11 cellular contexts compared by ENCODE assay signal in the genomic region with DNA sequence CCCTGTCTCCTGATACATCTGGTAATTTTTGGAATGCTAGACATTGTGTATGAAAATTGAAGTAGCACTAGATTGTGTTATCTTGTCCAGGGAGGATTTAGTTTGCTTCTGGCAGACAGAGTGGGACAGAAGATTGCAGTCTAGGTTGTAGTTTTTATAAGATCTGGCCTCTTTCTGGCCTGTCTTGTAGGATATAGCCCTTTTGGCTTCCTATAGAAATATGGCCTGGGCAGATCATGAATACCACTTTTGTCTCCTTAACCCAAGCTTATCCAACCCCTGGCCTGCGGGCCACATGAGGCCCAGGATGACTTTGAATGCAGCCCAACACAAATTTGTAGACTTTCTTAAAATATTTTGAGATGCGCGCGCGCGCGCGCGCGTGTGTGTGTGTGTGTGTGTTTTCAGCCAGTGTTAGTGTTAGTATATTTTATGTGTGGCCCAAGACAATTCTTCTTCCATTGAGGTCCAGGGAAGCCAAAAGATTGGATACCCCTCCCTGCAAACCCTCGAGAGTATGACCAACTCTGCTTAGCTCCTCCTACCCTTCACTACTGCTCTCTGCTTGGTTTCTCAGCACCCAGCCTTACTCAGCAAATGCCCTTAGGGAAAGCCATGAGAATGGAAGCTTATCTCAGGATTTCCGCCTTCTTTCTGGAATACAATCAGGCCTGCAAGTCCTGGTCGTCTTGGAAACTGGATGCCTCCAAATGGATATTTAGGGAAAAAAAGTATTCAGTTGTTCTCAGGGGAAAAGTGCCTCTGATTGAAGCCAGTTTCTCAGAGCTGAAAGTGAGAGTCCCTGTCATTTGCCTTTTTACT. TPM values are rescaled to one million over a fixed set of nuclear protein-coding genes. Genes with fewer than 3 reads are reported as not detected.
DNase-seq lines count a peak whose midpoint lies in the region; ATAC-seq and TF ChIP-seq lines count a peak whose summit lies in the region.
"Had no signal": no experiment of that assay in that cellular context is flagged by ENCODE, and none has a peak within 500 bp of the region (broad histone marks: within the 10 kb centered on the region; RNA-seq: fewer than 3 reads in every experiment).

No MANE protein-coding gene starts in this region.

- H3K4me3 Mint-ChIP-seq in T-helper 1 cell treated with Interleukin-12 subunit alpha and Interleukin-12 subunit beta and Interleukin-4 antibody, amounts not matched to agents 30 μg/mL and 1 μg/mL, for 36 hours = no peak overlapping the region
- H3K4me3 Mint-ChIP-seq: dendritic cell treated with granulocyte-macrophage colony-stimulating factor and Interleukin-4, amounts not matched to agents 40 ng/mL and 50 ng/mL, for 4 days had no signal

- POLR2A ChIA-PET in SK-N-SH (lab: Yijun Ruan, JAX) = no interaction called here

- H3K36me3 Mint-ChIP-seq in T-helper 1 cell treated with Interleukin-12 subunit alpha and Interleukin-12 subunit beta and Interleukin-4 antibody, amounts not matched to agents 30 μg/mL and 1 μg/mL, for 36 hours (ENCODE audit: low read depth) = peaks cover 19% of the 10 kb centered on the region

- peak; percentile 53 for ATAC-seq in thoracic aorta (ENCODE audit: insufficient number of reproducible peaks, low FRiP score, low read depth)
- no peak for ATAC-seq in HG02970 (IDR thresholded peaks at IDR 0.05; ENCODE audit: low FRiP score, unreplicated experiment)
- ATAC-seq: pancreas had no signal

- 73% methylated on average over 10 of the region's 13 CpGs for WGBS in SK-N-SH (ENCODE audit: low lambda C conversion rate)
- WGBS in transverse colon (ENCODE audit: low coverage in 1 of 2), 2 donors = 74 to 82% methylated on average over 11 to 13 of the region's 13 CpGs

- CTCF ChIA-PET in SK-N-SH (lab: Yijun Ruan, JAX) = no interaction called here

- H3K27ac Mint-ChIP-seq in T-helper 1 cell treated with Interleukin-12 subunit alpha and Interleukin-12 subunit beta and Interleukin-4 antibody, amounts not matched to agents 30 μg/mL and 1 μg/mL, for 36 hours = peak overlapping the region; percentile 5
- H3K27ac Mint-ChIP-seq: dendritic cell treated with granulocyte-macrophage colony-stimulating factor and Interleukin-4, amounts not matched to agents 40 ng/mL and 50 ng/mL, for 4 days had no signal

- peaks cover 32% of the 10 kb centered on the region for H3K4me1 Mint-ChIP-seq in T-helper 1 cell treated with Interleukin-12 subunit alpha and Interleukin-12 subunit beta and Interleukin-4 antibody, amounts not matched to agents 30 μg/mL and 1 μg/mL, for 36 hours (ENCODE audit: low read depth)

- H3K27me3 ChIP-seq in SK-N-SH (ENCODE audit: insufficient read depth) = no peaks in the 10 kb centered on the region
- no peaks in the 10 kb centered on the region for H3K27me3 ChIP-seq in thoracic aorta (replicated peaks; ENCODE audit: insufficient read depth)
- no peaks in the 10 kb centered on the region for H3K27me3 ChIP-seq in transverse colon
- H3K27me3 ChIP-seq: pancreas, thyroid gland had no signal

- H3K4me3 ChIP-seq in SK-N-SH (ENCODE audit: low read depth in 2 of 2, low read length in 1 of 2) = no peak overlapping the region
- no peak overlapping the region for H3K4me3 ChIP-seq in thoracic aorta
- no peak overlapping the region for H3K4me3 ChIP-seq in transverse colon
- H3K4me3 ChIP-seq: pancreas, thyroid gland had no signal

- H3K79me2 ChIP-seq in SK-N-SH (ENCODE audit: insufficient read depth) = peaks cover 21% of the 10 kb centered on the region

- H3F3A ChIP-seq in SK-N-SH (replicated peaks; ENCODE audit: insufficient read depth) = peaks cover 3% of the 10 kb centered on the region

- no peak for TF ChIP-seq POLR2A in transverse colon (IDR thresholded peaks at IDR 0.05)

- no peak overlapping the region for H2AFZ ChIP-seq in SK-N-SH (ENCODE audit: low read depth)

- TF ChIP-seq CTCF in SK-N-SH (IDR thresholded peaks at IDR 0.05) (no peak), thoracic aorta (IDR thresholded peaks at IDR 0.05) (no peak), transverse colon (IDR thresholded peaks at IDR 0.05) (no peak)

- no peak overlapping the region for H3K9ac ChIP-seq in SK-N-SH

- H3K9me3 ChIP-seq in SK-N-SH (peaks cover 3% of the 10 kb centered on the region; the same call in 1 of the 2 replicates), thoracic aorta (no peaks in the 10 kb centered on the region), transverse colon (no peaks in the 10 kb centered on the region)
- H3K9me3 ChIP-seq: pancreas, thyroid gland had no signal

- H3K4me1 ChIP-seq in SK-N-SH (ENCODE audit: control insufficient read depth in 1 of 2, insufficient read depth in 2 of 2, low read depth in 1 of 2, low read length in 1 of 2) (peaks cover 8 to 13% of the 10 kb centered on the region in 2 experiments; a peak in 3 of 4 replicates), thoracic aorta (ENCODE audit: control insufficient read depth in 1 of 2, low read depth in 2 of 2) (peaks cover 0 to 24% of the 10 kb centered on the region in 2 donors), transverse colon (no peaks in the 10 kb centered on the region)
- H3K4me1 ChIP-seq: pancreas had no signal

- 0 out of 2 replicates have a peak, but pooled peaks cover 5% of the 10 kb centered on the region for H4K20me1 ChIP-seq in SK-N-SH (ENCODE audit: insufficient read depth)

- H3K27ac ChIP-seq in SK-N-SH (ENCODE audit: low read depth in 2 of 2, low read length in 1 of 2) = 0 out of 4 replicates have a peak overlapping the region, but pooled peaks of 1 of the 2 experiments have one; percentile 0
- peak overlapping the region in 1 of 2 donors; percentile 51 for H3K27ac ChIP-seq in thoracic aorta
- H3K27ac ChIP-seq in transverse colon = no peak overlapping the region
- H3K27ac ChIP-seq: pancreas, thyroid gland had no signal

- no peak for TF ChIP-seq RAD21 in SK-N-SH (IDR thresholded peaks at IDR 0.05; ENCODE audit: low read length)

- TF ChIP-seq EP300 in SK-N-SH (IDR thresholded peaks at IDR 0.05; ENCODE audit: borderline replicate concordance in 1 of 2, low read depth in 1 of 2, low read length in 1 of 2) (no peak), transverse colon (IDR thresholded peaks at IDR 0.05; ENCODE audit: low read depth) (no peak)

- no peaks in the 10 kb centered on the region for H3K36me3 ChIP-seq in SK-N-SH (replicated peaks in 1 of 2; ENCODE audit: control insufficient read depth in 1 of 2, insufficient read depth in 2 of 2, low read length in 1 of 2)
- H3K36me3 ChIP-seq in thoracic aorta = no peaks in the 10 kb centered on the region
- no peaks in the 10 kb centered on the region for H3K36me3 ChIP-seq in transverse colon
- H3K36me3 ChIP-seq: pancreas, thyroid gland had no signal

- in situ Hi-C loops in transverse colon (cut with MboI; ENCODE audit: low pct_ligation_motif_present in 1 of 4, low pct_unique_long_range_greater_than_20kb in 1 of 4, low sequenced_read_pairs in 3 of 4) = no loop called here

- peaks cover 7% of the 10 kb centered on the region for H3K27me3 Mint-ChIP-seq in T-helper 1 cell treated with Interleukin-12 subunit alpha and Interleukin-12 subunit beta and Interleukin-4 antibody, amounts not matched to agents 30 μg/mL and 1 μg/mL, for 36 hours (ENCODE audit: low read depth)

- intact Hi-C loops in transverse colon (cut with DNase I; ENCODE audit: low total_unique reads) = no loop called here

- DNase-seq in T-helper 1 cell (no peak), SK-N-SH (peak; percentile 51), glomerular endothelial cell (ENCODE audit: extremely low read depth, low read depth, low spot score) (peak; percentile 98), thoracic aorta (ENCODE audit: low spot score) (no peak), DMS53 treated with DMSO at 0.1 percent for 48 hours (lab: John Stamatoyannopoulos, UW; ENCODE audit: unreplicated experiment) (no peak), transverse colon (no peak)
- DNase-seq: pancreas, thyroid gland had no signal

- no peak overlapping the region for H3K4me2 ChIP-seq in SK-N-SH

- peaks cover 4% of the 10 kb centered on the region for H3K9me3 Mint-ChIP-seq in T-helper 1 cell treated with Interleukin-12 subunit alpha and Interleukin-12 subunit beta and Interleukin-4 antibody, amounts not matched to agents 30 μg/mL and 1 μg/mL, for 36 hours
- H3K9me3 Mint-ChIP-seq: dendritic cell treated with granulocyte-macrophage colony-stimulating factor and Interleukin-4, amounts not matched to agents 40 ng/mL and 50 ng/mL, for 4 days had no signal

- H3K9me2 ChIP-seq in SK-N-SH = no peaks in the 10 kb centered on the region

TF ChIP-seq in SK-N-SH, 30 proteins besides CTCF, POLR2A, EP300 and RAD21:
- TF ChIP-seq MXI1 (IDR thresholded peaks at IDR 0.05; ENCODE audit: low read depth, low read length) (no peak), CHD2 (IDR thresholded peaks at IDR 0.05; ENCODE audit: low read length, partially characterized antibody) (no peak), FOSL2 (IDR thresholded peaks at IDR 0.05; ENCODE audit: borderline replicate concordance, low read depth) (no peak), RCOR1 (IDR thresholded peaks at IDR 0.05; ENCODE audit: low read length) (no peak), NRF1 (IDR thresholded peaks at IDR 0.05; ENCODE audit: low read depth, low read length) (no peak)
- TF ChIP-seq, protein P1, sequence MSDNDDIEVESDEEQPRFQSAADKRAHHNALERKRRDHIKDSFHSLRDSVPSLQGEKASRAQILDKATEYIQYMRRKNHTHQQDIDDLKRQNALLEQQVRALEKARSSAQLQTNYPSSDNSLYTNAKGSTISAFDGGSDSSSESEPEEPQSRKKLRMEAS (IDR thresholded peaks at IDR 0.05; ENCODE audit: low read depth) = no peak
- TF ChIP-seq, protein P2, sequence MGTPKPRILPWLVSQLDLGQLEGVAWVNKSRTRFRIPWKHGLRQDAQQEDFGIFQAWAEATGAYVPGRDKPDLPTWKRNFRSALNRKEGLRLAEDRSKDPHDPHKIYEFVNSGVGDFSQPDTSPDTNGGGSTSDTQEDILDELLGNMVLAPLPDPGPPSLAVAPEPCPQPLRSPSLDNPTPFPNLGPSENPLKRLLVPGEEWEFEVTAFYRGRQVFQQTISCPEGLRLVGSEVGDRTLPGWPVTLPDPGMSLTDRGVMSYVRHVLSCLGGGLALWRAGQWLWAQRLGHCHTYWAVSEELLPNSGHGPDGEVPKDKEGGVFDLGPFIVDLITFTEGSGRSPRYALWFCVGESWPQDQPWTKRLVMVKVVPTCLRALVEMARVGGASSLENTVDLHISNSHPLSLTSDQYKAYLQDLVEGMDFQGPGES (IDR thresholded peaks at IDR 0.05; ENCODE audit: low read depth, low read length) = no peak
TF ChIP-seq in SK-N-SH: peak in this region for 0.

RNA-seq across cellular contexts. Expression of gene ANKRD33B, which starts 26.6 kb away (rescaled TPM):
- polyA plus RNA-seq in SK-N-SH (2012; rRNA removed) = 1.8 and 1.9 TPM in 2 replicates
- 1.2 and 1.7 TPM in 2 replicates for polyA plus RNA-seq in SK-N-SH (2012; cell fraction: cytosol; rRNA removed)
- 4.3 and 7.0 TPM in 2 replicates for polyA plus RNA-seq in SK-N-SH (2012; cell fraction: nucleus; rRNA removed)
- 5.6 and 6.1 TPM in 2 replicates for total RNA-seq in glomerular endothelial cell
- total RNA-seq in thoracic aorta = 1 to 10 TPM; 4.9 to 5.7 TPM
- 1 to 10 TPM in 3 of 4 donors, under 1 TPM in 1; 0.20 to 3.2 (median 1.4) TPM for total RNA-seq in transverse colon

Comparison
In these comparisons a context has a peak if more than half of its experiments do, and no peak if none do; other contexts are left out.
1. DNase-seq: peak in SK-N-SH (single experiment) and glomerular endothelial cell (single experiment); none in T-helper 1 cell (0 of 5), thoracic aorta (single experiment), DMS53 treated with DMSO at 0.1 percent for 48 hours (single experiment) and transverse colon (single experiment).